In the genomic region with DNA sequence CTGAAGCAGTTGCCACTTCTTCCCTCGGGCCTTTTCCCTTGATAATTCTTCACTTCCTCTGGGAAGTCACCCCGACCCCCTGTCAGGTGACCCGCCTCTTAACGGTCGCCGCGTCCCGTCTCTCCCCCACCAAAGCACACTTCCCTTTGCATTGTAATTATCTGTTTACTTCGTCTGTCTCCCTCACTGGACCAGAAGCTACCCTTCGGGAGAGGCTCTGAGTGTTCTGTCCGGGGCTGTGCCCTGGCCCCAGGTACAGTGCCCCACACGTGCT, we compare ENCODE assay signal across 8 cellular contexts. TPM values are rescaled to one million over a fixed set of nuclear protein-coding genes. Genes with fewer than 3 reads are reported as not detected.
DNase-seq lines count a peak whose midpoint lies in the region; TF ChIP-seq lines count a peak whose summit lies in the region.

No MANE protein-coding gene starts in this region.

- H3K27me3 ChIP-seq in DOHH2 (ENCODE audit: control insufficient read depth, low read length) (peaks cover 19% of the 10 kb centered on the region), OCI-LY3 (ENCODE audit: low read depth, low read length) (peaks cover 4% of the 10 kb centered on the region; the same call in 1 of the 2 replicates), endodermal cell (ENCODE audit: control insufficient read depth, insufficient read depth, low read length, poor library complexity, severe bottlenecking) (peaks cover 14% of the 10 kb centered on the region), parathyroid adenoma (ENCODE audit: control insufficient read depth, insufficient read depth, low read length) (no peaks in the 10 kb centered on the region)

- peaks cover 14% of the 10 kb centered on the region for H3K36me3 Mint-ChIP-seq in endodermal cell (ENCODE audit: low read depth)

- H3K4me1 ChIP-seq in DOHH2 (ENCODE audit: control insufficient read depth, low read length) (peaks cover 31% of the 10 kb centered on the region), OCI-LY3 (ENCODE audit: low read length) (peaks cover 41% of the 10 kb centered on the region), endodermal cell (ENCODE audit: control insufficient read depth, insufficient read depth, low read length) (peaks cover 31% of the 10 kb centered on the region), parathyroid adenoma (peaks cover 6% of the 10 kb centered on the region)

- no peaks in the 10 kb centered on the region for H3K9me3 Mint-ChIP-seq in endodermal cell

- TF ChIP-seq CTCF in DOHH2 (IDR thresholded peaks at IDR 0.05; ENCODE audit: low read depth, low read length, poor library complexity, severe bottlenecking) (no peak), OCI-LY3 (IDR thresholded peaks at IDR 0.05; ENCODE audit: low read depth, low read length) (no peak), endodermal cell (conservative IDR thresholded peaks at IDR 0.05) (no peak), parathyroid adenoma (IDR thresholded peaks at IDR 0.05) (no peak)

- H3K4me2 ChIP-seq in DOHH2 (ENCODE audit: low read length) = peak overlapping the region; percentile 68
- H3K4me2 ChIP-seq in OCI-LY3 (ENCODE audit: low read length) = peak overlapping the region; percentile 73
- peak overlapping the region; percentile 86 for H3K4me2 ChIP-seq in parathyroid adenoma (ENCODE audit: low read length)

- no peak overlapping the region for H3K27ac Mint-ChIP-seq in endodermal cell

- H2AFZ ChIP-seq in OCI-LY3 (ENCODE audit: low read depth, low read length) (peak overlapping the region; percentile 34; the same call in 1 of the 2 replicates), parathyroid adenoma (peak overlapping the region; percentile 64)

- H3K27me3 Mint-ChIP-seq in endodermal cell (ENCODE audit: insufficient read depth) = peaks cover 32% of the 10 kb centered on the region

- WGBS in endodermal cell (ENCODE audit: insufficient coverage in 1 of 2, insufficient read length in 1 of 2), 2 experiments = 18 to 30% methylated on average over 7 to 12 of the region's 12 CpGs

- peaks cover 6% of the 10 kb centered on the region; the same call in 1 of the 2 replicates for H4K20me1 ChIP-seq in DOHH2 (ENCODE audit: control insufficient read depth, insufficient read depth, low read depth, low read length)
- H4K20me1 ChIP-seq in OCI-LY3 (ENCODE audit: insufficient read depth, low read length) = no peaks in the 10 kb centered on the region

- H3K27ac ChIP-seq in DOHH2 (ENCODE audit: low read depth, low read length) (no peak overlapping the region), OCI-LY3 (ENCODE audit: low read length) (peak overlapping the region; percentile 5), endodermal cell (ENCODE audit: low read depth, low read length) (no peak overlapping the region), parathyroid adenoma (peak overlapping the region; percentile 39)

- H3K79me2 ChIP-seq in DOHH2 (ENCODE audit: control insufficient read depth, low read length) (no peaks in the 10 kb centered on the region), OCI-LY3 (ENCODE audit: low read length) (no peaks in the 10 kb centered on the region), parathyroid adenoma (no peaks in the 10 kb centered on the region)

- H3K9ac ChIP-seq in OCI-LY3 (ENCODE audit: low read length) (peak overlapping the region; percentile 54), endodermal cell (ENCODE audit: extremely low read depth, low read length, poor library complexity, severe bottlenecking) (peak overlapping the region; percentile 23), parathyroid adenoma (no peak overlapping the region)

- DNase-seq in endodermal cell (no peak), NCI-H1105 treated with DMSO at 0.1 percent for 48 hours (lab: John Stamatoyannopoulos, UW) (no peak), SK-N-DZ (ENCODE audit: low spot score) (no peak), NCI-H187 treated with DMSO at 0.1 percent for 48 hours (lab: John Stamatoyannopoulos, UW) (no peak), DMS79 treated with DMSO at 0.1 percent for 48 hours (lab: John Stamatoyannopoulos, UW) (no peak)

- H3K9me3 ChIP-seq in DOHH2 (ENCODE audit: control insufficient read depth, insufficient read depth, low read length) = no peaks in the 10 kb centered on the region
- no peaks in the 10 kb centered on the region for H3K9me3 ChIP-seq in OCI-LY3 (ENCODE audit: insufficient read depth, low read length)
- no peaks in the 10 kb centered on the region for H3K9me3 ChIP-seq in endodermal cell (ENCODE audit: control insufficient read depth, low read length)
- no peaks in the 10 kb centered on the region for H3K9me3 ChIP-seq in parathyroid adenoma (ENCODE audit: control insufficient read depth, low read length)

- H3F3A ChIP-seq in DOHH2 (ENCODE audit: control insufficient read depth, insufficient read depth) = peaks cover 3% of the 10 kb centered on the region

- H3K9me2 ChIP-seq in DOHH2 (replicated peaks; ENCODE audit: control insufficient read depth, low read length) = no peaks in the 10 kb centered on the region

- H3K4me3 ChIP-seq in DOHH2 (ENCODE audit: low read length) (peak overlapping the region; percentile 55), OCI-LY3 (ENCODE audit: low read length) (peak overlapping the region; percentile 68), endodermal cell (ENCODE audit: low read length) (peak overlapping the region; percentile 75), parathyroid adenoma (ENCODE audit: low read depth, low read length) (peak overlapping the region; percentile 53)

- H3K4me1 Mint-ChIP-seq in endodermal cell = peaks cover 48% of the 10 kb centered on the region

- H3K36me3 ChIP-seq in DOHH2 (ENCODE audit: control insufficient read depth, low read length) = no peaks in the 10 kb centered on the region
- peaks cover 7% of the 10 kb centered on the region for H3K36me3 ChIP-seq in OCI-LY3 (replicated peaks; ENCODE audit: low read depth, low read length)
- H3K36me3 ChIP-seq in endodermal cell (ENCODE audit: control insufficient read depth, insufficient read depth, low read length) = peaks cover 26% of the 10 kb centered on the region
- H3K36me3 ChIP-seq in parathyroid adenoma (ENCODE audit: control insufficient read depth, insufficient read depth, low read length) = no peaks in the 10 kb centered on the region

- H3K4me3 Mint-ChIP-seq in endodermal cell = peak overlapping the region; percentile 93

RNA-seq across cellular contexts. Expression of a gene that starts 0.8 kb away (rescaled TPM):
- 10 to 100 TPM; 10.6 to 13.1 TPM for total RNA-seq in endodermal cell
- polyA plus RNA-seq in endodermal cell (2013, experiment 1 of 2) = 8.0 TPM
- polyA plus RNA-seq in endodermal cell (2013, experiment 2 of 2) = 8.3 TPM
- 5.7 TPM in 2 replicates for polyA plus RNA-seq in SK-N-DZ (2014; cell fraction: cytosol; rRNA removed)
- polyA plus RNA-seq in SK-N-DZ (2014; cell fraction: nucleus; rRNA removed) = 4.5 and 6.7 TPM in 2 replicates

RNA-seq across cellular contexts. Expression of a gene that starts 45.8 kb away (rescaled TPM):
- total RNA-seq in endodermal cell = 10 to 100 TPM; 48.8 to 52.5 TPM
- 91.4 TPM for polyA plus RNA-seq in endodermal cell (2013, experiment 1 of 2)
- 92.1 TPM for polyA plus RNA-seq in endodermal cell (2013, experiment 2 of 2)
- polyA plus RNA-seq in SK-N-DZ (2014; cell fraction: cytosol; rRNA removed) = 138 and 182 TPM in 2 replicates
- polyA plus RNA-seq in SK-N-DZ (2014; cell fraction: nucleus; rRNA removed) = 121 and 145 TPM in 2 replicates

Comparison
In these comparisons a context has a peak if more than half of its experiments do, and no peak if none do; other contexts are left out.
1. H3K27ac ChIP-seq: peak in OCI-LY3 (single experiment) and parathyroid adenoma (single experiment); none in DOHH2 (single experiment) and endodermal cell (single experiment).
2. Peak in every context shown above with its lines, with median percentiles within 50 percentile points of each other: H3K4me2 ChIP-seq and H3K4me3 ChIP-seq.